In the genomic region with DNA sequence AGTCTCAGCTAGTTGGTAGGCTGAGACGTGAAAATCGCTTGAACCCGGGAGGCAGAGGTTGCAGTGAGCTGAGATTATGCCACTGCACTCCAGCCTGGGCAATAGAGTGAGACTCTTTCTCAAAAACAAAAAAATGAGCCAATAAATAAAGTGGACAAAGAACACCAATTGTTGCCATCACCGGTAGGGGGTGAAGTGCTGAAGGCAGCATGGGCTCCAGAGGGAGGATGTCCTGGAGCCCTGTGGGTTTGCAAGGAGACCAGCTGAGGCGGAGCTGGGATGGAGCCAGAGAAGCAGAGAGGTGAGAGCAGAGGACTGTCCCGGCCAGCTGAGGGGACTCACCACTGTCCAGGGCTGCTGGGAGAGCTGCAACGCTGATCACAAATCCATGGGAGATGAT, we compare ENCODE assay signal across 30 cellular contexts. TPM values are rescaled to one million over a fixed set of nuclear protein-coding genes. Genes with fewer than 3 reads are reported as not detected.
DNase-seq lines count a peak whose midpoint lies in the region; ATAC-seq and TF ChIP-seq lines count a peak whose summit lies in the region.
"Had no signal": no experiment of that assay in that cellular context is flagged by ENCODE, and none has a peak within 500 bp of the region (broad histone marks: within the 10 kb centered on the region; RNA-seq: fewer than 3 reads in every experiment).

No MANE protein-coding gene starts in this region.

- POLR2A ChIA-PET in HCT116 (lab: Charles Lee), result no interaction called here

- peaks cover 9% of the 10 kb centered on the region for H3K27me3 Mint-ChIP-seq in activated T-helper 17 cell treated with anti-CD3 and anti-CD28 coated beads, Interleukin-2, amount 50 U/mL, for 72 hours

- no peak overlapping the region for H3K4me3 ChIP-seq in HCT116 (replicated peaks in 1 of 2; ENCODE audit: low read depth in 1 of 2, low read length in 2 of 2)
- H3K4me3 ChIP-seq: dorsolateral prefrontal cortex, gastroesophageal sphincter, MG63, pancreas, smooth muscle cell, tibial nerve had no signal

- H3K4me1 ChIP-seq in HCT116 (ENCODE audit: control insufficient read depth in 1 of 2, insufficient read depth in 2 of 2, low read length in 2 of 2), result peaks cover 44 to 69% of the 10 kb centered on the region in 2 experiments
- H3K4me1 ChIP-seq: BE2C, gastroesophageal sphincter, pancreas, tibial nerve had no signal

- H4K20me1 ChIP-seq in HCT116 (ENCODE audit: insufficient read depth), result no peaks in the 10 kb centered on the region

- BruUV-seq in HCT116 (replicated peaks; lab: Mats Ljungman, UMichigan), result no TSS peak

- no peaks in the 10 kb centered on the region for H3K36me3 ChIP-seq in HCT116 (ENCODE audit: control insufficient read depth in 1 of 2, insufficient read depth in 2 of 2, low read length in 2 of 2)
- H3K36me3 ChIP-seq: BE2C, gastroesophageal sphincter, MG63, pancreas, tibial nerve had no signal

- no peak overlapping the region for H3K27ac Mint-ChIP-seq in activated T-helper 17 cell treated with anti-CD3 and anti-CD28 coated beads, Interleukin-2, amount 50 U/mL, for 72 hours
- H3K27ac Mint-ChIP-seq: activated T-cell treated with anti-CD3 and anti-CD28 coated beads, Interleukin-2, amount 50 U/mL, for 72 hours; immature natural killer cell; nephron progenitor cell had no signal

- H3K27ac ChIP-seq in HCT116 (ENCODE audit: low read depth, low read length) (no peak overlapping the region), VCaP (no peak overlapping the region)
- H3K27ac ChIP-seq: dorsolateral prefrontal cortex, gastroesophageal sphincter, pancreas, tibial nerve had no signal

- no peaks in the 10 kb centered on the region for H3K4me1 Mint-ChIP-seq in activated T-helper 17 cell treated with anti-CD3 and anti-CD28 coated beads, Interleukin-2, amount 50 U/mL, for 72 hours
- H3K4me1 Mint-ChIP-seq: CD8-positive, alpha-beta memory T cell had no signal

- DNase-seq in HCT116 (ENCODE audit: low read depth, low spot score) (no peak), ureter (ENCODE audit: low spot score) (no peak)
- DNase-seq: ACHN; activated CD4-positive, CD25-positive, alpha-beta regulatory T cell; activated naive CD4-positive, alpha-beta T cell treated with Interleukin-2 at 50 U/mL for 16 hours; activated T-cell treated with anti-CD3 and anti-CD28 coated beads, Interleukin-2, amount 50 U/mL, for 72 hours; BE2C; CD8-positive, alpha-beta memory T cell; cerebellar nuclear complex; dorsolateral prefrontal cortex; hypothalamus; immature natural killer cell; left colon; MG63; NCI-H2081 treated with DMSO at 0.1 percent for 48 hours; NCI-H446; nephron progenitor cell; pancreas; PC-3; SHP77 treated with DMSO at 0.1 percent for 48 hours; SW 1271; T1000 had no signal

- no peak for ATAC-seq in HCT116
- no peak for ATAC-seq in activated T-helper 17 cell treated with anti-CD3 and anti-CD28 coated beads, Interleukin-2, amount 50 U/mL, for 72 hours (replicated peaks)
- ATAC-seq in GM21825 (IDR thresholded peaks at IDR 0.05; ENCODE audit: unreplicated experiment), result no peak
- ATAC-seq: activated T-cell treated with anti-CD3 and anti-CD28 coated beads, Interleukin-2, amount 50 U/mL, for 72 hours; gastroesophageal sphincter; left colon; pancreas; PC-3 had no signal

- H3K9me3 Mint-ChIP-seq in activated T-helper 17 cell treated with anti-CD3 and anti-CD28 coated beads, Interleukin-2, amount 50 U/mL, for 72 hours, result no peaks in the 10 kb centered on the region
- H3K9me3 Mint-ChIP-seq: activated T-cell treated with anti-CD3 and anti-CD28 coated beads, Interleukin-2, amount 50 U/mL, for 72 hours; CD8-positive, alpha-beta memory T cell; immature natural killer cell; nephron progenitor cell had no signal

- TF ChIP-seq CTCF in HCT116 (IDR thresholded peaks at IDR 0.05 in 2 of 3, conservative IDR thresholded peaks at IDR 0.05 in 1 of 3; ENCODE audit: borderline replicate concordance in 1 of 3, insufficient read depth in 1 of 3, low read depth in 2 of 3, low read length in 2 of 3) (peak in 2 of 3 experiments; percentile 24 to 35; a peak in 2 of 6 replicates), VCaP (conservative IDR thresholded peaks at IDR 0.05) (peak; percentile 12; the same call in 1 of the 2 replicates)

- no peak overlapping the region for H2AFZ ChIP-seq in HCT116 (ENCODE audit: low read depth, low read length, poor library complexity, severe bottlenecking)

- TF ChIP-seq POLR2A in HCT116 (IDR thresholded peaks at IDR 0.05; ENCODE audit: borderline replicate concordance, extremely low read depth, insufficient read depth, insufficient read length), result no peak

- TF ChIP-seq RAD21 in HCT116 (IDR thresholded peaks at IDR 0.05; ENCODE audit: low read depth), result 0 out of 2 replicates have a peak, but pooled peaks have one; percentile 22
- TF ChIP-seq RAD21 in Ishikawa (IDR thresholded peaks at IDR 0.05; ENCODE audit: low read depth), result no peak

- H3K79me2 ChIP-seq in HCT116 (ENCODE audit: insufficient read depth, low read length), result no peaks in the 10 kb centered on the region

- CTCF ChIA-PET in HCT116 (lab: Charles Lee), result no interaction called here

- H3K9me2 ChIP-seq in HCT116 (ENCODE audit: insufficient read depth), result no peaks in the 10 kb centered on the region

- no peaks in the 10 kb centered on the region for H3K27me3 ChIP-seq in HCT116 (ENCODE audit: insufficient read depth, low read length)
- H3K27me3 ChIP-seq: BE2C, gastroesophageal sphincter, MG63, pancreas, tibial nerve had no signal

- RAD21 ChIA-PET in HCT116 (lab: Charles Lee; ENCODE audit: low non-redundant PET in 1 of 2, low total read pairs in 2 of 2, uncharacterized antibody in 2 of 2, unreplicated experiment in 2 of 2), result no interaction called here

- H3K4me3 Mint-ChIP-seq in activated T-helper 17 cell treated with anti-CD3 and anti-CD28 coated beads, Interleukin-2, amount 50 U/mL, for 72 hours, result no peak overlapping the region
- H3K4me3 Mint-ChIP-seq: activated T-cell treated with anti-CD3 and anti-CD28 coated beads, Interleukin-2, amount 50 U/mL, for 72 hours; CD8-positive, alpha-beta memory T cell; immature natural killer cell; nephron progenitor cell had no signal

- H3K4me2 ChIP-seq in HCT116 (ENCODE audit: low read length), result no peak overlapping the region
- H3K4me2 ChIP-seq: smooth muscle cell had no signal

- no peak overlapping the region for H3K9ac ChIP-seq in HCT116 (ENCODE audit: low read length)

- H3K9me3 ChIP-seq in HCT116 (ENCODE audit: control insufficient read depth in 1 of 2, insufficient read depth in 1 of 2, low read depth in 1 of 2, low read length in 2 of 2), result no peaks in the 10 kb centered on the region
- H3K9me3 ChIP-seq: BE2C, gastroesophageal sphincter, MG63, pancreas, tibial nerve had no signal

- TF ChIP-seq EP300 in Ishikawa (IDR thresholded peaks at IDR 0.05; ENCODE audit: borderline replicate concordance), result no peak

- no peaks in the 10 kb centered on the region for H3K36me3 Mint-ChIP-seq in activated T-helper 17 cell treated with anti-CD3 and anti-CD28 coated beads, Interleukin-2, amount 50 U/mL, for 72 hours (ENCODE audit: low read depth)
- H3K36me3 Mint-ChIP-seq: CD8-positive, alpha-beta memory T cell; immature natural killer cell had no signal

- intact Hi-C loops in HCT116 (cut with micrococcal nuclease), result no loop called here

TF ChIP-seq in HCT116, 20 proteins besides CTCF, POLR2A, EP300 and RAD21:
- TF ChIP-seq EZH2phosphoT487 (IDR thresholded peaks at IDR 0.05; ENCODE audit: borderline replicate concordance) (no peak), EZH2 (IDR thresholded peaks at IDR 0.05) (no peak), TCF7L2 (IDR thresholded peaks at IDR 0.05; ENCODE audit: borderline replicate concordance, extremely low read depth, insufficient read depth, insufficient read length) (no peak), SIN3A (IDR thresholded peaks at IDR 0.05; ENCODE audit: low read depth) (no peak), ZFX (IDR thresholded peaks at IDR 0.05) (no peak), ELF1 (IDR thresholded peaks at IDR 0.05; ENCODE audit: borderline replicate concordance, low read depth) (no peak), CBX3 (IDR thresholded peaks at IDR 0.05; ENCODE audit: low read depth) (no peak), SRF (IDR thresholded peaks at IDR 0.05; ENCODE audit: low read depth) (no peak)
- TF ChIP-seq, protein P1, sequence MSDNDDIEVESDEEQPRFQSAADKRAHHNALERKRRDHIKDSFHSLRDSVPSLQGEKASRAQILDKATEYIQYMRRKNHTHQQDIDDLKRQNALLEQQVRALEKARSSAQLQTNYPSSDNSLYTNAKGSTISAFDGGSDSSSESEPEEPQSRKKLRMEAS (IDR thresholded peaks at IDR 0.05), result no peak

TF ChIP-seq in Ishikawa, 13 proteins besides CTCF, POLR2A, EP300 and RAD21:
- TF ChIP-seq EGR1 (IDR thresholded peaks at IDR 0.05) (no peak), NFIC (IDR thresholded peaks at IDR 0.05) (0 out of 2 replicates have a peak, but pooled peaks have one; percentile 8)
TF ChIP-seq in Ishikawa: peak in this region for 1.

RNA-seq across cellular contexts. Expression of gene CHST6, which starts 13.8 kb away (rescaled TPM):
- 17.9 TPM for total RNA-seq in HCT116 (2021; ENCODE audit: unreplicated experiment)
- 13.2 and 13.4 TPM in 2 replicates for polyA plus RNA-seq in HCT116 (2012)
- total RNA-seq in activated T-helper 17 cell treated with anti-CD3 and anti-CD28 coated beads, Interleukin-2, amount 50 U/mL, for 72 hours, result not detected
- 3.2 TPM for total RNA-seq in ureter
- polyA plus RNA-seq: CD8-positive, alpha-beta memory T cell; immature natural killer cell had no signal

RNA-seq across cellular contexts. Expression of gene TMEM170A, which starts 17.0 kb away (rescaled TPM):
- total RNA-seq in HCT116 (2021; ENCODE audit: unreplicated experiment), result 34.5 TPM
- polyA plus RNA-seq in HCT116 (2012), result 14.8 and 15.4 TPM in 2 replicates
- 10 to 100 TPM; 22.6 to 30.8 TPM for total RNA-seq in activated T-helper 17 cell treated with anti-CD3 and anti-CD28 coated beads, Interleukin-2, amount 50 U/mL, for 72 hours
- 25.7 TPM for total RNA-seq in ureter

RNA-seq across cellular contexts. Expression of gene CFDP1, which starts 48.2 kb away (rescaled TPM):
- total RNA-seq in HCT116 (2021; ENCODE audit: unreplicated experiment) (45.3 TPM), ureter (60.2 TPM)
- 40.9 and 53.4 TPM in 2 replicates for polyA plus RNA-seq in HCT116 (2012)
- 10 to 100 TPM; 35.1 to 52.3 TPM for total RNA-seq in activated T-helper 17 cell treated with anti-CD3 and anti-CD28 coated beads, Interleukin-2, amount 50 U/mL, for 72 hours

RNA-seq across cellular contexts. Expression of gene CHST5, which starts 54.4 kb away (rescaled TPM):
- total RNA-seq in HCT116 (2021; ENCODE audit: unreplicated experiment), result 0.32 TPM
- 0.07 and 0.10 TPM in 2 replicates for polyA plus RNA-seq in HCT116 (2012)
- not detected for total RNA-seq in activated T-helper 17 cell treated with anti-CD3 and anti-CD28 coated beads, Interleukin-2, amount 50 U/mL, for 72 hours
- 0.26 TPM for total RNA-seq in ureter
- total RNA-seq: CD8-positive, alpha-beta memory T cell; gastroesophageal sphincter; smooth muscle cell had no signal
- polyA plus RNA-seq: adipose tissue; CD8-positive, alpha-beta memory T cell; immature natural killer cell; smooth muscle cell had no signal
